In genomic region chr9:129027224-129027684, GRCh38 we compare ENCODE assay signal across 8 cellular contexts. TPM values are rescaled to one million over a fixed set of nuclear protein-coding genes. Genes with fewer than 3 reads are reported as not detected.
DNase-seq lines count a peak whose midpoint lies in the region; ATAC-seq and TF ChIP-seq lines count a peak whose summit lies in the region.

No MANE protein-coding gene starts in this region.

- intact Hi-C loops in activated CD8-positive, alpha-beta T cell treated with anti-CD3 and anti-CD28 coated beads for 36 hours (cut with micrococcal nuclease), result no loop called here
- intact Hi-C loops in testis (cut with DNase I; ENCODE audit: low total_unique reads), result no loop called here

- no peak for DNase-seq in activated T-cell treated with anti-CD3 and anti-CD28 coated beads, Interleukin-2, amount 50 U/mL, for 24 hours
- DNase-seq in activated T-cell treated with anti-CD3 and anti-CD28 coated beads for 4 hours (no peak), immature natural killer cell (no peak), testis (no peak), glomerular visceral epithelial cell (ENCODE audit: extremely low spot score) (no peak), ecto neural progenitor cell (ENCODE audit: low spot score) (no peak), NCI-H187 (lab: John Stamatoyannopoulos, UW) (no peak)
- no peak for DNase-seq in activated CD8-positive, alpha-beta T cell treated with anti-CD3 and anti-CD28 coated beads for 36 hours

- H3K27me3 ChIP-seq in testis, result no peaks in the 10 kb centered on the region

- peak overlapping the region; percentile 84 for H3K4me3 Mint-ChIP-seq in activated T-cell treated with anti-CD3 and anti-CD28 coated beads, Interleukin-2, amount 50 U/mL, for 24 hours
- peak overlapping the region; percentile 80 for H3K4me3 Mint-ChIP-seq in activated CD8-positive, alpha-beta T cell treated with anti-CD3 and anti-CD28 coated beads for 36 hours
- peak overlapping the region; percentile 79 to 86 (median 83) for H3K4me3 Mint-ChIP-seq in immature natural killer cell

- H3K4me1 Mint-ChIP-seq in activated T-cell treated with anti-CD3 and anti-CD28 coated beads, Interleukin-2, amount 50 U/mL, for 24 hours (ENCODE audit: low read depth), result peaks cover 31% of the 10 kb centered on the region
- peaks cover 17% of the 10 kb centered on the region for H3K4me1 Mint-ChIP-seq in activated CD8-positive, alpha-beta T cell treated with anti-CD3 and anti-CD28 coated beads for 36 hours (ENCODE audit: low read depth)
- H3K4me1 Mint-ChIP-seq in immature natural killer cell, result peaks cover 12 to 15% of the 10 kb centered on the region in 2 donors

- no peaks in the 10 kb centered on the region for H3K9me3 Mint-ChIP-seq in activated T-cell treated with anti-CD3 and anti-CD28 coated beads, Interleukin-2, amount 50 U/mL, for 24 hours
- no peaks in the 10 kb centered on the region for H3K9me3 Mint-ChIP-seq in activated CD8-positive, alpha-beta T cell treated with anti-CD3 and anti-CD28 coated beads for 36 hours
- H3K9me3 Mint-ChIP-seq in immature natural killer cell, result no peaks in the 10 kb centered on the region

- peak overlapping the region; percentile 33 to 68 for H3K27ac ChIP-seq in testis

- no peak for TF ChIP-seq POLR2A in testis (IDR thresholded peaks at IDR 0.05)

- no peak for TF ChIP-seq CTCF in activated CD8-positive, alpha-beta T cell treated with anti-CD3 and anti-CD28 coated beads for 36 hours (IDR thresholded peaks at IDR 0.05)
- TF ChIP-seq CTCF in testis (IDR thresholded peaks at IDR 0.05), result no peak

- no peak for ATAC-seq in activated CD8-positive, alpha-beta T cell treated with anti-CD3 and anti-CD28 coated beads for 36 hours

- no peaks in the 10 kb centered on the region for H3K27me3 Mint-ChIP-seq in activated T-cell treated with anti-CD3 and anti-CD28 coated beads, Interleukin-2, amount 50 U/mL, for 24 hours
- H3K27me3 Mint-ChIP-seq in activated CD8-positive, alpha-beta T cell treated with anti-CD3 and anti-CD28 coated beads for 36 hours, result no peaks in the 10 kb centered on the region
- H3K27me3 Mint-ChIP-seq in immature natural killer cell (ENCODE audit: low read depth in 3 of 3), result peaks cover 0 to 1% (median 0%) of the 10 kb centered on the region in 3 donors

- H3K4me3 ChIP-seq in testis, result peak overlapping the region; percentile 68 to 73

- peaks cover 38% of the 10 kb centered on the region for H3K4me1 ChIP-seq in testis

- H3K36me3 Mint-ChIP-seq in activated T-cell treated with anti-CD3 and anti-CD28 coated beads, Interleukin-2, amount 50 U/mL, for 24 hours (ENCODE audit: low read depth), result peaks cover 6% of the 10 kb centered on the region
- H3K36me3 Mint-ChIP-seq in activated CD8-positive, alpha-beta T cell treated with anti-CD3 and anti-CD28 coated beads for 36 hours (ENCODE audit: low read depth), result no peaks in the 10 kb centered on the region
- H3K36me3 Mint-ChIP-seq in immature natural killer cell, result no peaks in the 10 kb centered on the region

- CTCF ChIA-PET in activated CD8-positive, alpha-beta T cell treated with anti-CD3 and anti-CD28 coated beads for 36 hours (lab: Charles Lee), result interaction anchor here (1.0 kb wide), 1 partner anchor 8 kb away, joined by 4 read pairs; no protein-coding TSS in a partner anchor

- H3K27ac Mint-ChIP-seq in activated T-cell treated with anti-CD3 and anti-CD28 coated beads, Interleukin-2, amount 50 U/mL, for 24 hours, result peak overlapping the region; percentile 86
- H3K27ac Mint-ChIP-seq in activated CD8-positive, alpha-beta T cell treated with anti-CD3 and anti-CD28 coated beads for 36 hours, result peak overlapping the region; percentile 79
- H3K27ac Mint-ChIP-seq in immature natural killer cell, result peak overlapping the region in 5 of 6 donors; percentile 62 to 92 (median 80)

- H3K9me3 ChIP-seq in testis, result no peaks in the 10 kb centered on the region

- WGBS in testis, 2 donors, result 13 to 29% methylated on average over 9 of the region's 9 CpGs

- H3K36me3 ChIP-seq in testis (ENCODE audit: low read depth, missing control alignments), result no peaks in the 10 kb centered on the region

- POLR2A ChIA-PET in activated CD8-positive, alpha-beta T cell treated with anti-CD3 and anti-CD28 coated beads for 36 hours (lab: Charles Lee), result interaction anchor here (0.6 to 1.4 kb wide), 4 partner anchors 8 to 423 kb away, joined by 3 to 6 read pairs (median 3); no protein-coding TSS in a partner anchor

RNA-seq across cellular contexts. Expression of gene SH3GLB2, which starts 0.9 kb away (rescaled TPM):
- total RNA-seq in activated CD8-positive, alpha-beta T cell treated with anti-CD3 and anti-CD28 coated beads for 36 hours, result 10 to 100 TPM; 49.3 to 50.8 TPM
- polyA plus RNA-seq in immature natural killer cell (10 to 100 TPM; 20.4 to 42.2 (median 24.1) TPM), testis (ENCODE audit: insufficient read depth, low read depth, low replicate concordance) (62.3 TPM)
- total RNA-seq in testis, result 10 to 100 TPM; 88.8 to 92.2 TPM

RNA-seq across cellular contexts. Expression of gene MIGA2, which starts 9.2 kb away (rescaled TPM):
- 10 to 100 TPM; 34.6 to 35.8 TPM for total RNA-seq in activated CD8-positive, alpha-beta T cell treated with anti-CD3 and anti-CD28 coated beads for 36 hours
- 1 to 10 TPM; 4.8 to 9.1 (median 6.9) TPM for polyA plus RNA-seq in immature natural killer cell
- 10 to 100 TPM; 42.0 to 42.7 TPM for total RNA-seq in testis
- polyA plus RNA-seq in testis (ENCODE audit: insufficient read depth, low read depth, low replicate concordance), result 22.9 TPM

RNA-seq across cellular contexts. Expression of gene DOLPP1, which starts 53.7 kb away (rescaled TPM):
- 10 to 100 TPM; 12.7 to 15.2 TPM for total RNA-seq in activated CD8-positive, alpha-beta T cell treated with anti-CD3 and anti-CD28 coated beads for 36 hours
- polyA plus RNA-seq in immature natural killer cell (10 to 100 TPM in 2 of 3 donors, 1 to 10 TPM in 1; 9.0 to 13.1 (median 12.9) TPM), testis (ENCODE audit: insufficient read depth, low read depth, low replicate concordance) (17.9 TPM)
- 10 to 100 TPM; 14.0 to 14.4 TPM for total RNA-seq in testis
